In genomic region chr17:1997587-1998425, GRCh38 we compare ENCODE assay signal across 1 cellular context.
TF ChIP-seq lines count a peak whose summit lies in the region.

No MANE protein-coding gene starts in this region.

TF ChIP-seq in HepG2, 621 proteins besides CTCF, POLR2A, EP300 and RAD21 (continued from another document and continues in another):
- TF ChIP-seq ZNF318 (CRISPR knock-in tag; IDR thresholded peaks at IDR 0.05): no peak
- no peak for TF ChIP-seq DPF2 (CRISPR knock-in tag; IDR thresholded peaks at IDR 0.05; ENCODE audit: borderline replicate concordance, low read depth)
- no peak for TF ChIP-seq ATF5 (CRISPR knock-in tag; IDR thresholded peaks at IDR 0.05; ENCODE audit: low read depth)
- TF ChIP-seq MXI1 (IDR thresholded peaks at IDR 0.05; ENCODE audit: borderline replicate concordance, low read depth, low read length): 0 out of 3 replicates have a peak, but pooled peaks have one; percentile 22
- no peak for TF ChIP-seq ZNF280B (CRISPR knock-in tag; IDR thresholded peaks at IDR 0.05; ENCODE audit: borderline replicate concordance)
- 0 out of 2 replicates have a peak, but pooled peaks have one; percentile 39 for TF ChIP-seq CAMTA2 (CRISPR knock-in tag; IDR thresholded peaks at IDR 0.05; ENCODE audit: borderline replicate concordance)
- TF ChIP-seq ELF4 (CRISPR knock-in tag; IDR thresholded peaks at IDR 0.05; ENCODE audit: borderline replicate concordance): no peak
- no peak for TF ChIP-seq YEATS2 (CRISPR knock-in tag; IDR thresholded peaks at IDR 0.05; ENCODE audit: borderline replicate concordance)
- TF ChIP-seq SPEN (CRISPR knock-in tag; IDR thresholded peaks at IDR 0.05; ENCODE audit: low read depth): peak; percentile 54
- no peak for TF ChIP-seq CENPX (CRISPR knock-in tag; IDR thresholded peaks at IDR 0.05)
- peak; percentile 62 for TF ChIP-seq SKI (IDR thresholded peaks at IDR 0.05; ENCODE audit: partially characterized antibody)
- no peak for TF ChIP-seq POGK (CRISPR knock-in tag; conservative IDR thresholded peaks at IDR 0.05)
- no peak for TF ChIP-seq HINFP (CRISPR knock-in tag; IDR thresholded peaks at IDR 0.05; ENCODE audit: low read depth)
- TF ChIP-seq ARNT (IDR thresholded peaks at IDR 0.05): no peak
- no peak for TF ChIP-seq SP4 (CRISPR knock-in tag; IDR thresholded peaks at IDR 0.05)
- no peak for TF ChIP-seq ZNF30 (CRISPR knock-in tag; IDR thresholded peaks at IDR 0.05)
- no peak for TF ChIP-seq ZNF354B (CRISPR knock-in tag; IDR thresholded peaks at IDR 0.05)
- TF ChIP-seq SNRNP70 (IDR thresholded peaks at IDR 0.05; ENCODE audit: low read depth, low read length): no peak
- TF ChIP-seq ZNF558 (CRISPR knock-in tag; IDR thresholded peaks at IDR 0.05; ENCODE audit: borderline replicate concordance): no peak; the same call in 1 of the 2 replicates
- TF ChIP-seq KDM1A (CRISPR knock-in tag; IDR thresholded peaks at IDR 0.05): no peak
- TF ChIP-seq DZIP1 (CRISPR knock-in tag; IDR thresholded peaks at IDR 0.05): no peak
- TF ChIP-seq NFIC (IDR thresholded peaks at IDR 0.05; ENCODE audit: low read length): no peak
- TF ChIP-seq SRY (CRISPR knock-in tag; IDR thresholded peaks at IDR 0.05): no peak
- TF ChIP-seq PCBP2 (optimal IDR thresholded peaks at IDR 0.05; ENCODE audit: low read depth, low read length, poor library complexity, severe bottlenecking): no peak
- TF ChIP-seq ZNF580 (CRISPR knock-in tag; IDR thresholded peaks at IDR 0.05; ENCODE audit: borderline replicate concordance, low read depth): no peak
- TF ChIP-seq HDAC2 (CRISPR knock-in tag; IDR thresholded peaks at IDR 0.05): no peak; the same call in 1 of the 2 replicates
- TF ChIP-seq ZNF512 (CRISPR knock-in tag; IDR thresholded peaks at IDR 0.05): no peak
- TF ChIP-seq EED (CRISPR knock-in tag; IDR thresholded peaks at IDR 0.05): no peak
- no peak for TF ChIP-seq MAFK (conservative IDR thresholded peaks at IDR 0.05 in 1 of 2, IDR thresholded peaks at IDR 0.05 in 1 of 2; ENCODE audit: low read length in 2 of 2)
- TF ChIP-seq KLF12 (CRISPR knock-in tag; IDR thresholded peaks at IDR 0.05; ENCODE audit: borderline replicate concordance): peak; percentile 53; the same call in 1 of the 2 replicates
- TF ChIP-seq ZNF782 (CRISPR knock-in tag; IDR thresholded peaks at IDR 0.05; ENCODE audit: borderline replicate concordance): no peak
- no peak for TF ChIP-seq ZNF75D (CRISPR knock-in tag; IDR thresholded peaks at IDR 0.05; ENCODE audit: borderline replicate concordance)
- no peak for TF ChIP-seq JDP2 (CRISPR knock-in tag; IDR thresholded peaks at IDR 0.05; ENCODE audit: borderline replicate concordance)
- no peak for TF ChIP-seq TAF1 (CRISPR knock-in tag; IDR thresholded peaks at IDR 0.05)
- TF ChIP-seq MED13 (CRISPR knock-in tag; IDR thresholded peaks at IDR 0.05): no peak
- no peak for TF ChIP-seq ZBTB42 (CRISPR knock-in tag; IDR thresholded peaks at IDR 0.05)
- no peak for TF ChIP-seq ZNF468 (CRISPR knock-in tag; IDR thresholded peaks at IDR 0.05)
- no peak for TF ChIP-seq NFATC3 (CRISPR knock-in tag; IDR thresholded peaks at IDR 0.05)
- no peak for TF ChIP-seq PRPF4 (IDR thresholded peaks at IDR 0.05; ENCODE audit: low read depth, low read length, poor library complexity, severe bottlenecking)
- no peak for TF ChIP-seq ZNF841 (CRISPR knock-in tag; IDR thresholded peaks at IDR 0.05; ENCODE audit: borderline replicate concordance)
- no peak for TF ChIP-seq SRSF1 (optimal IDR thresholded peaks at IDR 0.05; ENCODE audit: low read depth, low read length)
- TF ChIP-seq ZGPAT (CRISPR knock-in tag; IDR thresholded peaks at IDR 0.05): peak; percentile 59; the same call in 1 of the 2 replicates
- TF ChIP-seq ZNF24 (IDR thresholded peaks at IDR 0.05): no peak
